In the genomic region with DNA sequence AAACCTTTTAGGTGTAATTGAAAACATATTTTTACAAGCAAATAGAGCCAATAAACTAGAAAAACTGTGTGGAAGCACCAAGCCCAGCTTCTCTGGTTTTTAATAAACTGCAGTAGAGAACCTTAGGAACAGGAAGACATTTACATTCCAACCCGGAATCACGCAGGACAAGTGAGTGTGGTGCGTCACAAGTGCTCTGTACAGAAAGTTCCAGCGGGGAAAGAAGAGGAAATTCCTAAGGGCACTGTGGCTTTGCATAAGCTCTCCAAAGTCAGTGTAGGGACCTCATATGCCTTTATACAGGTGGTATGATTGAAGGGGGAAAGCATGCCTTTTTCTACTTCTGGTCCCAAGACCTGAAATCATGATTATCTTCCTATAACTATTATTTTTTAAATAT, we compare ENCODE assay signal across 15 cellular contexts. TPM values are rescaled to one million over a fixed set of nuclear protein-coding genes. Genes with fewer than 3 reads are reported as not detected.
DNase-seq lines count a peak whose midpoint lies in the region; ATAC-seq and TF ChIP-seq lines count a peak whose summit lies in the region.
"Had no signal": no experiment of that assay in that cellular context is flagged by ENCODE, and none has a peak within 500 bp of the region (broad histone marks: within the 10 kb centered on the region; RNA-seq: fewer than 3 reads in every experiment).

No MANE protein-coding gene starts in this region.

- H2AFZ ChIP-seq in GM23248, result peak overlapping the region; percentile 59; the same call in 1 of the 2 replicates

- 14 to 20% methylated on average over 4 of the region's 4 CpGs for WGBS in GM23248 (ENCODE audit: low coverage in 1 of 2, low lambda C conversion rate in 2 of 2, missing lambda C conversion rate in 2 of 2), 2 experiments
- WGBS in sigmoid colon, 2 donors, result 78 to 83% methylated on average over 4 of the region's 4 CpGs

- H3K27me3 ChIP-seq in GM23248 (replicated peaks; ENCODE audit: insufficient read depth) (no peaks in the 10 kb centered on the region), right atrium auricular region (no peaks in the 10 kb centered on the region), sigmoid colon (no peaks in the 10 kb centered on the region)

- H3K4me1 ChIP-seq in GM23248 (ENCODE audit: insufficient read depth) (peaks cover 32% of the 10 kb centered on the region), right atrium auricular region (peaks cover 0 to 21% of the 10 kb centered on the region in 2 donors), sigmoid colon (peaks cover 0 to 21% (median 8%) of the 10 kb centered on the region in 4 donors)

- no peaks in the 10 kb centered on the region for H3K9me3 ChIP-seq in GM23248 (ENCODE audit: low read depth)
- H3K9me3 ChIP-seq in right atrium auricular region, result no peaks in the 10 kb centered on the region
- no peaks in the 10 kb centered on the region for H3K9me3 ChIP-seq in sigmoid colon

- TF ChIP-seq CTCF in astrocyte of the spinal cord (IDR thresholded peaks at IDR 0.05; ENCODE audit: low read depth, low read length) (no peak), right atrium auricular region (IDR thresholded peaks at IDR 0.05) (no peak), sigmoid colon (IDR thresholded peaks at IDR 0.05) (no peak)

- peaks cover 32% of the 10 kb centered on the region for H3F3A ChIP-seq in GM23248 (ENCODE audit: insufficient read depth)

- no peak for TF ChIP-seq POLR2A in sigmoid colon (IDR thresholded peaks at IDR 0.05)

- H3K36me3 ChIP-seq in GM23248 (ENCODE audit: low read depth) (no peaks in the 10 kb centered on the region), right atrium auricular region (no peaks in the 10 kb centered on the region), sigmoid colon (no peaks in the 10 kb centered on the region)
- H3K36me3 ChIP-seq: WERI-Rb-1 had no signal

- in situ Hi-C loops in GM23248 (cut with MboI), result no loop called here
- in situ Hi-C loops in astrocyte of the spinal cord (cut with HindIII; ENCODE audit: low sequenced_read_pairs), result no loop called here

- ATAC-seq in HG02759 (IDR thresholded peaks at IDR 0.05; ENCODE audit: unreplicated experiment) (no peak), HG03039 (IDR thresholded peaks at IDR 0.05; ENCODE audit: unreplicated experiment) (no peak), GM21367 (IDR thresholded peaks at IDR 0.05; ENCODE audit: unreplicated experiment) (no peak)
- ATAC-seq: activated CD8-positive, alpha-beta memory T cell treated with anti-CD3 and anti-CD28 coated beads, Interleukin-2, amount 10 ng/mL, durations not matched to agents 7 days and 5 days; stimulated activated naive CD8-positive, alpha-beta T cell treated with anti-CD3 and anti-CD28 coated beads, Interleukin-15, amount 100 ng/mL, for 72 hours had no signal

- peak; percentile 38 to 99 (median 72) for TF ChIP-seq EP300 in sigmoid colon (IDR thresholded peaks at IDR 0.05)

- H3K9me2 ChIP-seq in GM23248 (ENCODE audit: insufficient read depth), result no peaks in the 10 kb centered on the region

- peak; percentile 69 for DNase-seq in GM23248
- peak; percentile 82 for DNase-seq in astrocyte of the spinal cord (ENCODE audit: low read depth, low spot score)
- DNase-seq in right atrium auricular region (ENCODE audit: low spot score), result no peak
- no peak for DNase-seq in sigmoid colon
- no peak for DNase-seq in NCI-H1048 (lab: John Stamatoyannopoulos, UW)
- DNase-seq: activated CD8-positive, alpha-beta memory T cell treated with anti-CD3 and anti-CD28 coated beads, Interleukin-2, amount 10 ng/mL, durations not matched to agents 7 days and 5 days; activated naive CD4-positive, alpha-beta T cell treated with anti-CD3 and anti-CD28 coated beads, Interleukin-2, amount 10 ng/mL, durations not matched to agents 7 days and 5 days; Calu3; NCI-H1092; stimulated activated naive CD8-positive, alpha-beta T cell treated with anti-CD3 and anti-CD28 coated beads, Interleukin-15, amount 100 ng/mL, for 72 hours; WERI-Rb-1 had no signal

- H3K79me2 ChIP-seq in GM23248 (ENCODE audit: insufficient read depth), result peaks cover 5% of the 10 kb centered on the region; the same call in 1 of the 2 replicates

- no peak overlapping the region for H3K4me3 ChIP-seq in GM23248
- no peak overlapping the region for H3K4me3 ChIP-seq in astrocyte of the spinal cord (ENCODE audit: low read depth, low read length)
- no peak overlapping the region for H3K4me3 ChIP-seq in right atrium auricular region
- H3K4me3 ChIP-seq in sigmoid colon, result no peak overlapping the region

- no peaks in the 10 kb centered on the region for H4K20me1 ChIP-seq in GM23248 (ENCODE audit: insufficient read depth)

- H3K27ac ChIP-seq in GM23248 (peak overlapping the region; percentile 94), right atrium auricular region (peak overlapping the region; percentile 56 to 74), sigmoid colon (peak overlapping the region in 3 of 4 donors; percentile 22 to 73 (median 63))
- H3K27ac ChIP-seq: WERI-Rb-1 had no signal

- H3K4me2 ChIP-seq in GM23248 (ENCODE audit: unreplicated experiment), result peak overlapping the region; percentile 37

- peak overlapping the region; percentile 59 for H3K9ac ChIP-seq in GM23248

- intact Hi-C loops in sigmoid colon (cut with DNase I), result no loop called here

RNA-seq across cellular contexts. Expression of gene COL8A1, which starts 21.6 kb away (rescaled TPM):
- 157 and 189 TPM in 2 replicates for total RNA-seq in GM23248 (2014; rRNA removed; shearing (Covaris generic))
- polyA plus RNA-seq in GM23248 (2016; fragmentation: Nextera tagmentation; extraction: Ambion mirVana) (164 TPM in 2 replicates), sigmoid colon (1 to 10 TPM in 1 of 3 donors, under 1 TPM in 2; 0.23 to 2.2 (median 0.60) TPM)
- total RNA-seq in right atrium auricular region (10 to 100 TPM; 43.3 to 53.8 TPM), sigmoid colon (10 to 100 TPM; 15.3 to 39.6 (median 18.3) TPM)
- polyA plus RNA-seq: IgD-negative memory B cell had no signal

Comparison
In these comparisons a context has a peak if more than half of its experiments do, and no peak if none do; other contexts are left out.
1. DNase-seq: peak in GM23248 (single experiment) and astrocyte of the spinal cord (single experiment); none in right atrium auricular region (single experiment), sigmoid colon (single experiment) and NCI-H1048 (single experiment).
2. Peak in every context shown above with its lines, with median percentiles within 50 percentile points of each other: H3K27ac ChIP-seq.